In genomic region chr18:9849407-9849961, GRCh38 we compare ENCODE assay signal across 11 cellular contexts. TPM values are rescaled to one million over a fixed set of nuclear protein-coding genes. Genes with fewer than 3 reads are reported as not detected.
DNase-seq lines count a peak whose midpoint lies in the region; ATAC-seq lines count a peak whose summit lies in the region.
"Had no signal": no experiment of that assay in that cellular context is flagged by ENCODE, and none has a peak within 500 bp of the region (broad histone marks: within the 10 kb centered on the region; RNA-seq: fewer than 3 reads in every experiment).

No MANE protein-coding gene starts in this region.

- H3K36me3 ChIP-seq in mucosa of stomach (ENCODE audit: control insufficient read depth, insufficient read depth, low read length) (no peaks in the 10 kb centered on the region), urinary bladder (ENCODE audit: insufficient read depth) (peaks cover 2% of the 10 kb centered on the region)

- 76% methylated on average over 13 of the region's 13 CpGs for WGBS in urinary bladder

- no peaks in the 10 kb centered on the region for H3K27me3 ChIP-seq in mucosa of stomach (ENCODE audit: control insufficient read depth, insufficient read depth, low read length)

- peak overlapping the region; percentile 40 for H3K9ac ChIP-seq in mucosa of stomach (ENCODE audit: low read length)

- DNase-seq in Right ventricle myocardium inferior (ENCODE audit: missing footprints) (peak; percentile 80), cardiac septum (ENCODE audit: low spot score) (no peak), AML-193 (lab: John Stamatoyannopoulos, UW) (no peak)
- no peak for DNase-seq in activated CD4-positive, CD25-positive, alpha-beta regulatory T cell (lab: John Stamatoyannopoulos, UW)
- DNase-seq: NCI-H2081 treated with DMSO at 0.1 percent for 48 hours, T-helper 1 cell had no signal

- H3K27ac ChIP-seq in urinary bladder (ENCODE audit: low read depth) = peak overlapping the region; percentile 46

- H3K4me1 ChIP-seq in mucosa of stomach (ENCODE audit: control insufficient read depth, insufficient read depth, low read length) (peaks cover 20% of the 10 kb centered on the region), urinary bladder (ENCODE audit: insufficient read depth) (no peaks in the 10 kb centered on the region)

- no peak overlapping the region for H3K4me3 ChIP-seq in mucosa of stomach (ENCODE audit: low read length)
- no peak overlapping the region for H3K4me3 ChIP-seq in urinary bladder (ENCODE audit: low read depth, low read length)

- no peaks in the 10 kb centered on the region for H3K9me3 ChIP-seq in mucosa of stomach (ENCODE audit: control insufficient read depth, low read length)

- ATAC-seq in Right ventricle myocardium inferior = peak; percentile 72
- peak; percentile 49 for ATAC-seq in esophagus mucosa
- no peak for ATAC-seq in HG03520 (IDR thresholded peaks at IDR 0.05; ENCODE audit: unreplicated experiment)
- ATAC-seq: stimulated activated effector memory CD8-positive, alpha-beta T cell treated with anti-CD3 and anti-CD28 coated beads, Interleukin-12 subunit alpha, Interleukin-12 subunit beta, amount 100 ng/mL, for 72 hours had no signal

- intact Hi-C loops in Right ventricle myocardium inferior (cut with DNase I) = loop anchor here (5.0 to 10.0 kb wide), 2 partner anchors 37 to 65 kb away; partner anchors contain the start of gene VAPA
- intact Hi-C loops in cardiac septum (cut with DNase I) = no loop called here

RNA-seq across cellular contexts. Expression of gene TXNDC2, which starts 36.3 kb away (rescaled TPM):
- not detected for total RNA-seq in Right ventricle myocardium inferior
- total RNA-seq in cardiac septum = not detected
- not detected for total RNA-seq in esophagus mucosa
- not detected for total RNA-seq in urinary bladder
- 0.08 TPM for polyA plus RNA-seq in urinary bladder
